ENCODE assay signal across 19 cellular contexts in genomic region chr2:234189230-234189629, GRCh38.
"Had no signal": no experiment of that assay in that cellular context is flagged by ENCODE, and none has a peak within 500 bp of the region (broad histone marks: within the 10 kb centered on the region; RNA-seq: fewer than 3 reads in every experiment).

No MANE protein-coding gene starts in this region.

- H3K4me3 Mint-ChIP-seq: activated naive CD4-positive, alpha-beta T cell treated with anti-CD3 and anti-CD28 coated beads for 36 hours; activated naive CD8-positive, alpha-beta T cell treated with anti-CD3 and anti-CD28 coated beads, Interleukin-2, amount 50 U/mL, for 24 hours; effector memory CD8-positive, alpha-beta T cell; neural crest cell; stimulated activated naive CD8-positive, alpha-beta T cell treated with anti-CD3 and anti-CD28 coated beads, Interleukin-15, amount 100 ng/mL, for 72 hours; T-cell had no signal

- H3K27ac ChIP-seq: epithelial cell of prostate, gastrocnemius medialis, heart left ventricle, ovary, spleen, thoracic aorta had no signal

- H3K36me3 Mint-ChIP-seq: T-cell had no signal

- H3K27ac Mint-ChIP-seq: activated naive CD4-positive, alpha-beta T cell treated with anti-CD3 and anti-CD28 coated beads for 36 hours; activated naive CD8-positive, alpha-beta T cell treated with anti-CD3 and anti-CD28 coated beads, Interleukin-2, amount 50 U/mL, for 24 hours; activated T-helper 2 cell treated with anti-CD3 and anti-CD28 coated beads, Interferon-gamma antibody, Interleukin-2, Interleukin-4, amounts not matched to agents 10 μg/mL and 5 μg/mL and 100 μg/mL, durations not matched to agents 14 hours and 24 hours and 36 hours; stimulated activated naive CD8-positive, alpha-beta T cell treated with anti-CD3 and anti-CD28 coated beads, Interleukin-15, amount 100 ng/mL, for 72 hours; T-cell had no signal

- H3K27me3 Mint-ChIP-seq: activated naive CD8-positive, alpha-beta T cell treated with anti-CD3 and anti-CD28 coated beads, Interleukin-2, amount 50 U/mL, for 24 hours had no signal

- H3K9me3 ChIP-seq: gastrocnemius medialis, heart left ventricle, ovary, spleen, thoracic aorta had no signal

- H3K27me3 ChIP-seq: ovary had no signal

- H3K4me1 ChIP-seq: gastrocnemius medialis, spleen had no signal

- H3K4me3 ChIP-seq: gastrocnemius medialis, heart left ventricle, ovary, spleen, thoracic aorta had no signal

- H3K36me3 ChIP-seq: gastrocnemius medialis, heart left ventricle, ovary, spleen, thoracic aorta had no signal

- H3K4me1 Mint-ChIP-seq: activated naive CD8-positive, alpha-beta T cell treated with anti-CD3 and anti-CD28 coated beads, Interleukin-2, amount 50 U/mL, for 24 hours; neural crest cell; stimulated activated naive CD8-positive, alpha-beta T cell treated with anti-CD3 and anti-CD28 coated beads, Interleukin-15, amount 100 ng/mL, for 72 hours had no signal

- DNase-seq: activated CD4-positive, CD25-positive, alpha-beta regulatory T cell treated with anti-CD3 and anti-CD28 coated beads, Interleukin-2, amount 50 U/mL, for 72 hours; activated naive CD4-positive, alpha-beta T cell treated with anti-CD3 and anti-CD28 coated beads for 36 hours; activated naive CD8-positive, alpha-beta T cell treated with anti-CD3 and anti-CD28 coated beads, Interleukin-2, amount 50 U/mL, for 24 hours; activated T-cell treated with anti-CD3 and anti-CD28 coated beads for 4 hours; aorta; dermis blood vessel endothelial cell; effector memory CD8-positive, alpha-beta T cell; gastrocnemius medialis; heart left ventricle; ovary; spleen; stimulated activated naive CD8-positive, alpha-beta T cell treated with anti-CD3 and anti-CD28 coated beads, Interleukin-15, amount 100 ng/mL, for 72 hours; T-cell; T-helper 9 cell had no signal

- H3K9me3 Mint-ChIP-seq: activated T-helper 2 cell treated with anti-CD3 and anti-CD28 coated beads, Interferon-gamma antibody, Interleukin-2, Interleukin-4, amounts not matched to agents 10 μg/mL and 5 μg/mL and 100 μg/mL, durations not matched to agents 14 hours and 24 hours and 36 hours; effector memory CD8-positive, alpha-beta T cell; neural crest cell; stimulated activated naive CD8-positive, alpha-beta T cell treated with anti-CD3 and anti-CD28 coated beads, Interleukin-15, amount 100 ng/mL, for 72 hours had no signal

- ATAC-seq: activated naive CD8-positive, alpha-beta T cell treated with anti-CD3 and anti-CD28 coated beads, Interleukin-2, amount 50 U/mL, for 24 hours; effector memory CD8-positive, alpha-beta T cell; gastrocnemius medialis; heart left ventricle; sciatic nerve; stimulated activated naive CD8-positive, alpha-beta T cell treated with anti-CD3 and anti-CD28 coated beads, Interleukin-15, amount 100 ng/mL, for 72 hours; T-cell had no signal
